10 cellular contexts compared by ENCODE assay signal in the genomic region with DNA sequence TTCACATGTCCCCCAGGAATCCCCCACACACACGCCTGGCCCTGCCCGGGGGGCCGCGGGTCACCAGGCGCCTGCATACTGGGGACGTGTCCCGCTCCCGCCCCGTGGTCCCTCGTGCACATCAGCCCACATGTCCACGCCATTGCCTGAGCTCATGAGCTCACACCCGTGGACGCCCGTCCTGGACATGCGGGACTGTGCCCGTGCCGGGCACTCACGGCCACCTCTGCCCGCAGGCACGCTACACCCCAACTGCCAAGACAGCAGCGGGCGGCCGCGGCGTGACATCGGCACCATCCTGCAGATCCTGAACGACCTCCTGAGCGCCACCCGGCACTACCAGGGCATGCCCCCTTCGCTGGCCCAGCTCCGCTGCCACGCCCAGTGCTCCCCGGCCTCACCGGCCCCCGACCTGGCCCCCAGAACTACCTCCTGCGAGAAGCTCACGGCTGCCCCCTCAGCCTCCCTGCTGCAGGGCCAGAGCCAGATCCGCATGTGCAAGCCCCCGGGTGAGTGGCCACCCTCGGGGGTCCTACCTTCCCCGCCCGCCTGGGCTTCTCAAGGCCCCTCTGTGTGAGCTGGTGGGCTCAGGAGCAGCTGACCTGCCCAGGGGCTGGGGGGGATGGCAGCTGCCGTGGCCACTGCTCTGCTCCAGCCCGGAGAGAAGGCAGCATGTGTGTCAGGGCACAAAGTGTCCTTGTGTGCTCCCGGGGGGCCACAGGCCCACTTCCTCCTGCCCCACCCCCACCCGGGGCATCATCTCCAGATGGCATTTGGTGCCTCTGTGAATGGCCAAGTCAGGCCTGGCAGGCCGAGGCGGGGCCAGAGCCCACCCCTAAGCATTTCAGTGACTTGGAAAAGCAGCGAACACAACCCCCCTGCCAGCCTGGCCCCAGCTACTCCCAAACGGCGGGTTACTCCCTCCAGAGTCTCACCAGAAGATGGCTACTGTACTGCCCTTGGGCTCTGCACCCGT. TPM values are rescaled to one million over a fixed set of nuclear protein-coding genes. Genes with fewer than 3 reads are reported as not detected.
DNase-seq lines count a peak whose midpoint lies in the region; ATAC-seq and TF ChIP-seq lines count a peak whose summit lies in the region.
"Had no signal": no experiment of that assay in that cellular context is flagged by ENCODE, and none has a peak within 500 bp of the region (broad histone marks: within the 10 kb centered on the region; RNA-seq: fewer than 3 reads in every experiment).

No MANE protein-coding gene starts in this region.

- peaks cover 50% of the 10 kb centered on the region for H3K4me1 Mint-ChIP-seq in stimulated activated naive CD8-positive, alpha-beta T cell treated with anti-CD3 and anti-CD28 coated beads, Interleukin-15, Interleukin-2, amounts not matched to agents 100 ng/mL and 50 ng/mL, for 24 hours (ENCODE audit: low read depth)
- peaks cover 63% of the 10 kb centered on the region for H3K4me1 Mint-ChIP-seq in stimulated activated naive CD8-positive, alpha-beta T cell treated with anti-CD3 and anti-CD28 coated beads, Interleukin-15, amount 100 ng/mL, for 72 hours
- peaks cover 26% of the 10 kb centered on the region for H3K4me1 Mint-ChIP-seq in mesothelial cell of epicardium

- peak overlapping the region; percentile 85 for H3K27ac Mint-ChIP-seq in stimulated activated naive CD8-positive, alpha-beta T cell treated with anti-CD3 and anti-CD28 coated beads, Interleukin-15, Interleukin-2, amounts not matched to agents 100 ng/mL and 50 ng/mL, for 24 hours
- H3K27ac Mint-ChIP-seq in stimulated activated naive CD8-positive, alpha-beta T cell treated with anti-CD3 and anti-CD28 coated beads, Interleukin-15, amount 100 ng/mL, for 72 hours: peak overlapping the region in 1 of 2 donors; percentile 76
- H3K27ac Mint-ChIP-seq in mesothelial cell of epicardium: no peak overlapping the region

- no peak for ATAC-seq in stimulated activated naive CD8-positive, alpha-beta T cell treated with anti-CD3 and anti-CD28 coated beads, Interleukin-15, amount 100 ng/mL, for 72 hours
- no peak for ATAC-seq in GM18867 (IDR thresholded peaks at IDR 0.05; ENCODE audit: unreplicated experiment)
- ATAC-seq in HG02610 (IDR thresholded peaks at IDR 0.05; ENCODE audit: unreplicated experiment): no peak

- H3K9me3 Mint-ChIP-seq in stimulated activated naive CD8-positive, alpha-beta T cell treated with anti-CD3 and anti-CD28 coated beads, Interleukin-15, Interleukin-2, amounts not matched to agents 100 ng/mL and 50 ng/mL, for 24 hours: no peaks in the 10 kb centered on the region
- H3K9me3 Mint-ChIP-seq in stimulated activated naive CD8-positive, alpha-beta T cell treated with anti-CD3 and anti-CD28 coated beads, Interleukin-15, amount 100 ng/mL, for 72 hours: no peaks in the 10 kb centered on the region
- no peaks in the 10 kb centered on the region for H3K9me3 Mint-ChIP-seq in mesothelial cell of epicardium

- DNase-seq in stimulated activated naive CD8-positive, alpha-beta T cell treated with anti-CD3 and anti-CD28 coated beads, Interleukin-15, amount 100 ng/mL, for 72 hours: no peak
- DNase-seq in epithelial cell of prostate (ENCODE audit: low read depth, low spot score) (no peak), nucleus accumbens (lab: John Stamatoyannopoulos, UW) (peak in 54 of 56 donors; percentile 28 to 93 (median 82)), 8988T (no peak), mesothelial cell of epicardium (ENCODE audit: low spot score in 2 of 2, unreplicated experiment in 2 of 2) (no peak)
- DNase-seq: DMS53, retina had no signal

- no peak for TF ChIP-seq CTCF in mesothelial cell of epicardium (IDR thresholded peaks at IDR 0.05; ENCODE audit: unreplicated experiment)

- H3K27me3 Mint-ChIP-seq in stimulated activated naive CD8-positive, alpha-beta T cell treated with anti-CD3 and anti-CD28 coated beads, Interleukin-15, Interleukin-2, amounts not matched to agents 100 ng/mL and 50 ng/mL, for 24 hours: no peaks in the 10 kb centered on the region
- no peaks in the 10 kb centered on the region for H3K27me3 Mint-ChIP-seq in stimulated activated naive CD8-positive, alpha-beta T cell treated with anti-CD3 and anti-CD28 coated beads, Interleukin-15, amount 100 ng/mL, for 72 hours
- no peaks in the 10 kb centered on the region for H3K27me3 Mint-ChIP-seq in mesothelial cell of epicardium (ENCODE audit: low read depth)

- peaks cover 39% of the 10 kb centered on the region for H3K36me3 Mint-ChIP-seq in stimulated activated naive CD8-positive, alpha-beta T cell treated with anti-CD3 and anti-CD28 coated beads, Interleukin-15, Interleukin-2, amounts not matched to agents 100 ng/mL and 50 ng/mL, for 24 hours (ENCODE audit: low read depth)
- peaks cover 10% of the 10 kb centered on the region for H3K36me3 Mint-ChIP-seq in mesothelial cell of epicardium

- H3K4me3 Mint-ChIP-seq in stimulated activated naive CD8-positive, alpha-beta T cell treated with anti-CD3 and anti-CD28 coated beads, Interleukin-15, Interleukin-2, amounts not matched to agents 100 ng/mL and 50 ng/mL, for 24 hours: no peak overlapping the region
- no peak overlapping the region for H3K4me3 Mint-ChIP-seq in stimulated activated naive CD8-positive, alpha-beta T cell treated with anti-CD3 and anti-CD28 coated beads, Interleukin-15, amount 100 ng/mL, for 72 hours
- no peak overlapping the region for H3K4me3 Mint-ChIP-seq in mesothelial cell of epicardium

- peak overlapping the region; percentile 99 for H3K27ac ChIP-seq in epithelial cell of prostate

RNA-seq across cellular contexts. Expression of a gene that starts 7.1 kb away (rescaled TPM):
- total RNA-seq in mesothelial cell of epicardium: 168 to 177 TPM (median 172 TPM) in 3 replicates

RNA-seq across cellular contexts. Expression of a gene that starts 13.7 kb away (rescaled TPM):
- 659 to 674 TPM (median 670 TPM) in 3 replicates for total RNA-seq in mesothelial cell of epicardium

RNA-seq across cellular contexts. Expression of a gene that starts 13.9 kb away (rescaled TPM):
- 105 to 115 TPM (median 108 TPM) in 3 replicates for total RNA-seq in mesothelial cell of epicardium

RNA-seq across cellular contexts. Expression of a gene that starts 17.7 kb away (rescaled TPM):
- total RNA-seq in mesothelial cell of epicardium: 9.0 to 10.4 TPM (median 9.2 TPM) in 3 replicates

RNA-seq across cellular contexts. Expression of a gene that starts 19.9 kb away (rescaled TPM):
- 24.4 to 25.8 TPM (median 25.5 TPM) in 3 replicates for total RNA-seq in mesothelial cell of epicardium

Comparison
In these comparisons a context has a peak if more than half of its experiments do, and no peak if none do; other contexts are left out.
1. DNase-seq: peak in nucleus accumbens (54 of 56); none in stimulated activated naive CD8-positive, alpha-beta T cell treated with anti-CD3 and anti-CD28 coated beads, Interleukin-15, amount 100 ng/mL, for 72 hours (0 of 2), epithelial cell of prostate (single experiment), 8988T (single experiment) and mesothelial cell of epicardium (0 of 2).